25 cellular contexts compared by ENCODE assay signal in the genomic region with DNA sequence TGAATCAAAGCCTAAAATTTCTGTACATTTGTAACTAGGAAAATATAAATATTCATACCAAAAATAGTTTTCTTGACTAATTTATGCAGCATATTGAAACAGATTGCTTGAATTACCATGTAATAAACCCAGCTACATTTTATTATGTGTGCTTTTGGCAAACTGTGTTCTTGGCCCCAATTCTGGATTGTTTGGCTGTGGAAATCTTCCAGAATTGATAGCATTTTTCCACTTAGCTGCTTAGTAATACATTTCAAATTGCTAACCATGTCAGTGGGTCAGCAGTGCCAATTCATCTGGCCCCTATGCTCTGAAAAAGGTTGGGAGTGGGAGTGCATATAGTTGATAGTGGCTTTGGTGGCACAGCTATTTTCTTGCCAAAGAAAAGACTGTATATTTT. TPM values are rescaled to one million over a fixed set of nuclear protein-coding genes. Genes with fewer than 3 reads are reported as not detected.
DNase-seq lines count a peak whose midpoint lies in the region; ATAC-seq, FAIRE-seq and TF ChIP-seq lines count a peak whose summit lies in the region.
"Had no signal": no experiment of that assay in that cellular context is flagged by ENCODE, and none has a peak within 500 bp of the region (broad histone marks: within the 10 kb centered on the region; RNA-seq: fewer than 3 reads in every experiment).

No MANE protein-coding gene starts in this region.

- intact Hi-C loops in left cardiac atrium (cut with DNase I) = no loop called here

- no peak overlapping the region for H3K9ac ChIP-seq in astrocyte (ENCODE audit: low read length)

- TF ChIP-seq CTCF in right atrium auricular region (IDR thresholded peaks at IDR 0.05) (no peak), astrocyte (IDR thresholded peaks at IDR 0.05; ENCODE audit: insufficient read depth, low read depth, low read length) (no peak), fibroblast of the aortic adventitia (IDR thresholded peaks at IDR 0.05; ENCODE audit: insufficient read depth, low read length) (no peak)

- H3K27me3 ChIP-seq in right atrium auricular region = no peaks in the 10 kb centered on the region
- no peaks in the 10 kb centered on the region for H3K27me3 ChIP-seq in astrocyte (ENCODE audit: insufficient read depth, low read length)
- H3K27me3 ChIP-seq: ovary, sigmoid colon, upper lobe of right lung had no signal

- H3K4me1 ChIP-seq in right atrium auricular region (peaks cover 0 to 8% of the 10 kb centered on the region in 2 donors), astrocyte (ENCODE audit: insufficient read depth, low read length) (no peaks in the 10 kb centered on the region)

- H3K27me3 Mint-ChIP-seq in astrocyte (ENCODE audit: low read depth, unreplicated experiment) = no peaks in the 10 kb centered on the region
- H3K27me3 Mint-ChIP-seq: CD4-positive, alpha-beta T cell; naive thymus-derived CD8-positive, alpha-beta T cell; T-cell had no signal

- FAIRE-seq in astrocyte (lab: Jason Lieb, UNC) = no peak
- FAIRE-seq: K562 had no signal

- no peak overlapping the region for H3K27ac Mint-ChIP-seq in astrocyte (ENCODE audit: unreplicated experiment)
- H3K27ac Mint-ChIP-seq: CD4-positive, alpha-beta T cell; T-cell had no signal

- H3K27ac ChIP-seq in right atrium auricular region (peak overlapping the region in 1 of 2 donors; percentile 4), astrocyte (ENCODE audit: low read depth, low read length) (no peak overlapping the region)
- H3K27ac ChIP-seq: ovary, sigmoid colon, upper lobe of right lung had no signal

- H3K4me3 ChIP-seq in right atrium auricular region (no peak overlapping the region), astrocyte (ENCODE audit: insufficient read depth, low read depth, low read length) (no peak overlapping the region), fibroblast of the aortic adventitia (ENCODE audit: low read depth, low read length) (no peak overlapping the region)
- H3K4me3 ChIP-seq: K562, ovary, sigmoid colon, upper lobe of right lung had no signal

- H3K4me3 Mint-ChIP-seq in astrocyte (ENCODE audit: unreplicated experiment) = no peak overlapping the region
- H3K4me3 Mint-ChIP-seq: CD4-positive, alpha-beta T cell; naive thymus-derived CD8-positive, alpha-beta T cell; T-cell had no signal

- peaks cover 0 to 9% of the 10 kb centered on the region in 2 donors for H3K9me3 ChIP-seq in right atrium auricular region
- no peaks in the 10 kb centered on the region for H3K9me3 ChIP-seq in astrocyte (ENCODE audit: insufficient read depth, low read depth, low read length)
- H3K9me3 ChIP-seq: ovary, sigmoid colon had no signal

- DNase-seq in left cardiac atrium (no peak), right atrium auricular region (ENCODE audit: low spot score) (no peak), astrocyte (ENCODE audit: low read depth) (peak; percentile 60), fibroblast of the aortic adventitia (ENCODE audit: low read depth) (peak; percentile 84), NCI-H1092 (lab: John Stamatoyannopoulos, UW) (no peak)
- no peak for DNase-seq in activated CD4-positive, CD25-positive, alpha-beta regulatory T cell (lab: John Stamatoyannopoulos, UW)
- DNase-seq: activated CD4-positive, alpha-beta T cell treated with anti-CD3 and anti-CD28 coated beads for 1 hour; activated naive CD4-positive, alpha-beta T cell treated with Interleukin-2 at 50 U/mL for 16 hours; activated T-cell treated with anti-CD3 and anti-CD28 coated beads, Interleukin-2, amount 50 U/mL, for 48 hours; anterior cingulate cortex; CD4-positive, alpha-beta T cell; DMS153; naive thymus-derived CD8-positive, alpha-beta T cell; NCI-H146; NCI-H748 treated with DMSO at 0.1 percent for 48 hours; ovary; SHP77 treated with DMSO at 0.1 percent for 48 hours; sigmoid colon; stimulated activated CD8-positive, alpha-beta memory T cell treated with anti-CD3 and anti-CD28 coated beads, Interleukin-4, amount 100 ng/mL, for 48 hours; T-cell; upper lobe of right lung had no signal

- H3K4me1 Mint-ChIP-seq in astrocyte (ENCODE audit: low read depth, unreplicated experiment) = no peaks in the 10 kb centered on the region

- peaks cover 3% of the 10 kb centered on the region for H3K36me3 ChIP-seq in right atrium auricular region
- H3K36me3 ChIP-seq in astrocyte (ENCODE audit: insufficient read depth, low read length) = peaks cover 3% of the 10 kb centered on the region
- H3K36me3 ChIP-seq: ovary, sigmoid colon had no signal

- peaks cover 10% of the 10 kb centered on the region for H4K20me1 ChIP-seq in astrocyte (ENCODE audit: insufficient read depth, low read length)

- H3K4me2 ChIP-seq in astrocyte (ENCODE audit: low read length) = no peak overlapping the region

- ATAC-seq in left cardiac atrium (peak; percentile 38 to 44), GM18520 (IDR thresholded peaks at IDR 0.05; ENCODE audit: unreplicated experiment) (no peak), HG03442 (IDR thresholded peaks at IDR 0.05; ENCODE audit: unreplicated experiment) (no peak)
- ATAC-seq: HCT116; K562; naive thymus-derived CD8-positive, alpha-beta T cell; T-cell; upper lobe of right lung had no signal

- H2AFZ ChIP-seq in astrocyte (ENCODE audit: low read depth, low read length) = no peak overlapping the region

- H3K36me3 Mint-ChIP-seq in astrocyte (ENCODE audit: low read depth, unreplicated experiment) = peaks cover 2% of the 10 kb centered on the region

- peaks cover 19% of the 10 kb centered on the region for H3K79me2 ChIP-seq in astrocyte (ENCODE audit: insufficient read depth, low read length)

- no peaks in the 10 kb centered on the region for H3K9me3 Mint-ChIP-seq in astrocyte (ENCODE audit: unreplicated experiment)

RNA-seq across cellular contexts. Expression of a gene that starts 32.3 kb away (rescaled TPM):
- total RNA-seq in left cardiac atrium (100 to 1,000 TPM in 1 of 2 donors, 10 to 100 TPM in 1; 92.1 to 115 TPM), right atrium auricular region (10 to 100 TPM; 47.2 to 94.0 TPM), astrocyte (41.9 and 44.0 TPM in 2 replicates), fibroblast of the aortic adventitia (ENCODE audit: low replicate concordance) (36.6 and 41.8 TPM in 2 replicates)

RNA-seq across cellular contexts. Expression of a gene that starts 32.5 kb away (rescaled TPM):
- 10 to 100 TPM; 19.8 to 30.4 TPM for total RNA-seq in left cardiac atrium
- total RNA-seq in right atrium auricular region = 10 to 100 TPM; 19.1 to 20.7 TPM
- 13.9 and 14.1 TPM in 2 replicates for total RNA-seq in astrocyte
- total RNA-seq in fibroblast of the aortic adventitia (ENCODE audit: low replicate concordance) = 24.9 and 32.4 TPM in 2 replicates

Comparison
In these comparisons a context has a peak if more than half of its experiments do, and no peak if none do; other contexts are left out.
1. ATAC-seq: peak in left cardiac atrium (2 of 2); none in GM18520 (single experiment) and HG03442 (single experiment).
2. DNase-seq: peak in astrocyte (single experiment) and fibroblast of the aortic adventitia (single experiment); none in left cardiac atrium (single experiment), right atrium auricular region (single experiment), activated CD4-positive, CD25-positive, alpha-beta regulatory T cell (0 of 4) and NCI-H1092 (single experiment).